In genomic region chr10:79028456-79029010, GRCh38 we compare ENCODE assay signal across 17 cellular contexts.
"Had no signal": no experiment of that assay in that cellular context is flagged by ENCODE, and none has a peak within 500 bp of the region (broad histone marks: within the 10 kb centered on the region; RNA-seq: fewer than 3 reads in every experiment).

No MANE protein-coding gene starts in this region.

- H3K27ac Mint-ChIP-seq: T-helper 2 cell treated with Interferon-gamma antibody and Interleukin-4, amounts not matched to agents 5 μg/mL and 100 μg/mL, for 36 hours; WTC11 had no signal

- H3K27ac ChIP-seq: tibial nerve, vagina had no signal

- H3K4me1 ChIP-seq: vagina had no signal

- DNase-seq: activated CD4-positive, alpha-beta T cell treated with anti-CD3 and anti-CD28 coated beads, Interleukin-2, amount 10 ng/mL, durations not matched to agents 24 days and 14 days; activated gamma-delta T cell; caudate nucleus; foreskin melanocyte; glutamatergic neuron; hippocampal formation; SK-N-SH; stimulated activated CD4-positive, alpha-beta T cell treated with anti-CD3 and anti-CD28 coated beads, Interleukin-12 subunit alpha, Interleukin-12 subunit beta, amount 100 ng/mL, for 4 hours; stimulated activated CD4-positive, alpha-beta T cell treated with anti-CD3 and anti-CD28 coated beads, Interleukin-1b, Interleukin-23, amount 100 ng/mL, for 48 hours; stimulated activated CD8-positive, alpha-beta memory T cell treated with anti-CD3 and anti-CD28 coated beads, Interleukin-4, amount 100 ng/mL, for 48 hours had no signal

- H3K36me3 Mint-ChIP-seq: activated naive CD4-positive, alpha-beta T cell treated with anti-CD3 and anti-CD28 coated beads, Interleukin-2, amount 50 U/mL, for 24 hours; WTC11 had no signal

- H3K4me3 Mint-ChIP-seq: activated CD4-positive, alpha-beta T cell treated with anti-CD3 and anti-CD28 coated beads, Interleukin-2, amount 10 ng/mL, durations not matched to agents 24 days and 14 days; neural crest cell; T-helper 2 cell treated with Interferon-gamma antibody and Interleukin-4, amounts not matched to agents 5 μg/mL and 100 μg/mL, for 36 hours; WTC11 had no signal

- ATAC-seq: WTC11 had no signal

- H3K27me3 Mint-ChIP-seq: activated naive CD4-positive, alpha-beta T cell treated with anti-CD3 and anti-CD28 coated beads, Interleukin-2, amount 50 U/mL, for 24 hours had no signal

- H3K9ac ChIP-seq: SK-N-SH had no signal

- H3K4me3 ChIP-seq: pancreas, tibial nerve, vagina had no signal

- H3K36me3 ChIP-seq: pancreas, tibial nerve, vagina had no signal

- H3K9me3 ChIP-seq: pancreas, SK-N-SH, tibial nerve, vagina had no signal

- H3K27me3 ChIP-seq: pancreas, tibial nerve, vagina had no signal

- H3K9me3 Mint-ChIP-seq: activated CD4-positive, alpha-beta T cell treated with anti-CD3 and anti-CD28 coated beads, Interleukin-2, amount 10 ng/mL, durations not matched to agents 24 days and 14 days; activated naive CD4-positive, alpha-beta T cell treated with anti-CD3 and anti-CD28 coated beads, Interleukin-2, amount 50 U/mL, for 24 hours; neural crest cell; T-helper 2 cell treated with Interferon-gamma antibody and Interleukin-4, amounts not matched to agents 5 μg/mL and 100 μg/mL, for 36 hours; WTC11 had no signal
